8 cellular contexts compared by ENCODE assay signal in the genomic region with DNA sequence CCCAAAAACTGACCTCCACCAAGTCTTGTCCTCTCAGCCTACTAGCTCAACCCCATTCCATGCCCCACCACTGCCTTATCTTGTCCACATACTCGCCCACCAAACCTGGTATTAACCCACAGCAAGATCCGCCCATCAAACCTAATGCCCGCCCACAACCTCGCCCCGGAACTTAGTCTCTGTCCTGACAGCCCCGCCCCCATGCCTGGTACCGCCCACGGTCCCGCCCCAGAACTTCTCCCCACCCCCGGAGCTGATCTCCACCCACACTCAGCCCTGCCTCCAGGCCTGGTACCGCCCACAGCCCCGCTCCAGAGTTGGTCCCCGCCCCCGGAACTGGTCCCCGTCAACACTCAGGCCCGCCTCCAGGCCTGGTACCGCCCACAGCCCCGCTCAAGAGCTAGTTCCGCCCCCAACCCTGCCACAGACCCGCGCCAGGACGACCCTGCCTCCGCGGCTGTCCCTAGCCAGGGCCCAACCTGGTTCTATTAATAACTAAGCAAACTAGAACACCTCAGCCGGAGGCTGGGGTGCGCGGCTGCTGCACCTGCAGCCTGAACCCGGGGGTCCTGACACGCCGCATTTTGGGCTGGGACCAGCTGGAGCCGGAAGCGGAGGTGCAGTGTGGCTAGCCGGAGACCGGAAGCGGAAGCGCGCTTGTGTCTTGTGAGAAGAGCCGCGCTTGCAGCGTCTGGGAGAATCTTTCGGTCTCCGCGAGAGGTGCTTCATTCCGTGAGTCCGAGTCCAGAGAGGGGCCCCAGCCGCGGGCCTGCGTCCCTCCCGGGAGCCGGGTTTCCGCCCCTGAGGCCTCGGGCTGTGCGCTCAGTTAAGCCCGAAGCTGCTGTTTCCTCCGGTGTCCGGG. TPM values are rescaled to one million over a fixed set of nuclear protein-coding genes. Genes with fewer than 3 reads are reported as not detected.
DNase-seq lines count a peak whose midpoint lies in the region; ATAC-seq and TF ChIP-seq lines count a peak whose summit lies in the region.

A gene (plus strand): TSS at position 662 of the 862 bp plus-strand sequence. CDS start 5,372 bp downstream, outside the sequence.

- H3K4me3 ChIP-seq in thymus (ENCODE audit: low read length) = peak within 1 kb of the TSS; percentile 78

- intact Hi-C loops in head of caudate nucleus (cut with DNase I) = no loop called here

- H3K27ac ChIP-seq in thymus (ENCODE audit: low read depth) = peak within 1 kb of the TSS; percentile 96

- TF ChIP-seq POLR2A in GM10847 (IDR thresholded peaks at IDR 0.05; ENCODE audit: extremely low read depth, insufficient read length) = peak; percentile 89

- H3K4me1 ChIP-seq in thymus (ENCODE audit: control insufficient read depth, insufficient read depth, low read length) = peaks cover 9% of the 10 kb centered on the region

- peak within 1 kb of the TSS; percentile 94 for H3K4me3 Mint-ChIP-seq in activated naive CD8-positive, alpha-beta T cell treated with anti-CD3 and anti-CD28 coated beads for 36 hours
- H3K4me3 Mint-ChIP-seq in osteocyte (ENCODE audit: unreplicated experiment) = peak within 1 kb of the TSS; percentile 95

- TF ChIP-seq CTCF in osteocyte (IDR thresholded peaks at IDR 0.05) = no peak

- no peaks in the 10 kb centered on the region for H3K27me3 Mint-ChIP-seq in activated naive CD8-positive, alpha-beta T cell treated with anti-CD3 and anti-CD28 coated beads for 36 hours
- no peaks in the 10 kb centered on the region for H3K27me3 Mint-ChIP-seq in osteocyte (ENCODE audit: unreplicated experiment)

- H3K36me3 Mint-ChIP-seq in activated naive CD8-positive, alpha-beta T cell treated with anti-CD3 and anti-CD28 coated beads for 36 hours = peaks cover 27% of the 10 kb centered on the region
- peaks cover 27% of the 10 kb centered on the region for H3K36me3 Mint-ChIP-seq in osteocyte (ENCODE audit: unreplicated experiment)

- H3K27me3 ChIP-seq in thymus (ENCODE audit: control insufficient read depth, insufficient read depth) = no peaks in the 10 kb centered on the region

- no peaks in the 10 kb centered on the region for H3K9me3 ChIP-seq in thymus (ENCODE audit: control insufficient read depth)

- H3K27ac Mint-ChIP-seq in activated naive CD8-positive, alpha-beta T cell treated with anti-CD3 and anti-CD28 coated beads for 36 hours = peak within 1 kb of the TSS; percentile 91
- H3K27ac Mint-ChIP-seq in osteocyte (ENCODE audit: unreplicated experiment) = peak within 1 kb of the TSS; percentile 95

- ATAC-seq in HG02642 (IDR thresholded peaks at IDR 0.05; ENCODE audit: poor library complexity, unreplicated experiment) = peak; percentile 95

- under 1% methylated on average over 56 of the region's 56 CpGs for WGBS in thymus

- H3K9me3 Mint-ChIP-seq in activated naive CD8-positive, alpha-beta T cell treated with anti-CD3 and anti-CD28 coated beads for 36 hours = no peaks in the 10 kb centered on the region
- no peaks in the 10 kb centered on the region for H3K9me3 Mint-ChIP-seq in osteocyte (ENCODE audit: unreplicated experiment)

- peak; percentile 90 for DNase-seq in NCI-H1105 treated with DMSO at 0.1 percent for 48 hours (lab: John Stamatoyannopoulos, UW)
- DNase-seq in SKM-1 treated with dmso at 0.1 percent for 144 hours (lab: John Stamatoyannopoulos, UW; ENCODE audit: unreplicated experiment) = peak; percentile 92
- DNase-seq in activated naive CD8-positive, alpha-beta T cell treated with anti-CD3 and anti-CD28 coated beads for 36 hours = peak; percentile 97
- DNase-seq in head of caudate nucleus = peak; percentile 94 to 99 (median 98)
- peak; percentile 99 for DNase-seq in osteocyte (ENCODE audit: extremely low spot score, unreplicated experiment)

- H3K36me3 ChIP-seq in thymus (ENCODE audit: control insufficient read depth, insufficient read depth) = peaks cover 25% of the 10 kb centered on the region

- H3K4me1 Mint-ChIP-seq in activated naive CD8-positive, alpha-beta T cell treated with anti-CD3 and anti-CD28 coated beads for 36 hours = peaks cover 9% of the 10 kb centered on the region
- H3K4me1 Mint-ChIP-seq in osteocyte (ENCODE audit: unreplicated experiment) = peaks cover 24% of the 10 kb centered on the region

RNA-seq across cellular contexts. Expression of the gene that starts here (rescaled TPM):
- total RNA-seq in activated naive CD8-positive, alpha-beta T cell treated with anti-CD3 and anti-CD28 coated beads for 36 hours = 10 to 100 TPM; 10.5 to 11.6 TPM
- 13.5 and 13.6 TPM in 2 replicates for total RNA-seq in osteocyte
- polyA plus RNA-seq in thymus = 5.2 TPM

Comparison
In these comparisons a context has a peak if more than half of its experiments do, and no peak if none do; other contexts are left out.
1. Peak in every context shown above with its lines: DNase-seq, ATAC-seq, H3K4me3 ChIP-seq and H3K27ac ChIP-seq.